Comparison of ENCODE assay signal across 15 cellular contexts in the genomic region with DNA sequence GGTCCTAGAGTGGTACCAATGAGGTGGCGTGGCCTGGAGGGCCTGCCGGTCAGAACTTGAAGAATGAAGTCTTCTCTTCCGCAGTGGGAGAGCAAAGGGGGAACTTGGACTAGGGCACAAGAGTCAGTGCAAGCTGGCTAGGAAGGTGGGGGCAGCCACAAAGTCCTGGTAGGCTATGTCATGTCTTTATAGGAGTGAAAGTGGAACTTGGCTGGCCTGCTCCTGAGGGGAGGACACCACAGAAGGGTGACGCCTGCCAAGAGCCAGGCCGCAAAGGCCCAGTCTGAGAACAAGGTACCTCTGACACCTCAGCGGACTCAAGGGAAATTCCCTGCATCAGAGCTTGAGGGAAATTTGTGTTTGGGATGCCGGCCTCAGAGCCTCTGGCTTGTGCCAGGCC. TPM values are rescaled to one million over a fixed set of nuclear protein-coding genes. Genes with fewer than 3 reads are reported as not detected.
A peak's percentile ranks its signal among the peaks of the same experiment; 100 is the strongest.
DNase-seq lines count a peak whose midpoint lies in the region; ATAC-seq and TF ChIP-seq lines count a peak whose summit lies in the region.
"Had no signal": no experiment of that assay in that cellular context is flagged by ENCODE, and none has a peak within 500 bp of the region (broad histone marks: within the 10 kb centered on the region; RNA-seq: fewer than 3 reads in every experiment).

No MANE protein-coding gene starts in this region.

- peaks cover under 1% of the 10 kb centered on the region for H3K4me1 Mint-ChIP-seq in activated naive CD8-positive, alpha-beta T cell treated with anti-CD3 and anti-CD28 coated beads for 36 hours
- H3K4me1 Mint-ChIP-seq in HFFc6 (ENCODE audit: low read depth) (peaks cover 36% of the 10 kb centered on the region), nephron progenitor cell (peaks cover 35% of the 10 kb centered on the region)
- H3K4me1 Mint-ChIP-seq: activated B cell treated with CpG ODN at 0.5 μM for 24 hours; CD4-positive, CD25-positive, alpha-beta regulatory T cell had no signal

- TF ChIP-seq CTCF in HFFc6 (IDR thresholded peaks at IDR 0.05) (no peak), nephron progenitor cell (IDR thresholded peaks at IDR 0.05) (no peak)

- H3K27me3 Mint-ChIP-seq in activated naive CD8-positive, alpha-beta T cell treated with anti-CD3 and anti-CD28 coated beads for 36 hours = no peaks in the 10 kb centered on the region
- H3K27me3 Mint-ChIP-seq in HFFc6 (ENCODE audit: insufficient read depth) (no peaks in the 10 kb centered on the region; the same call in 1 of the 2 replicates), nephron progenitor cell (ENCODE audit: low read depth, poor library complexity) (no peaks in the 10 kb centered on the region)
- H3K27me3 Mint-ChIP-seq: activated B cell treated with CpG ODN at 0.5 μM for 24 hours; CD4-positive, CD25-positive, alpha-beta regulatory T cell had no signal

- H3K27ac Mint-ChIP-seq in activated naive CD8-positive, alpha-beta T cell treated with anti-CD3 and anti-CD28 coated beads for 36 hours = no peak overlapping the region
- H3K27ac Mint-ChIP-seq in HFFc6 (no peak overlapping the region), nephron progenitor cell (no peak overlapping the region)
- H3K27ac Mint-ChIP-seq: activated B cell treated with CpG ODN at 0.5 μM for 24 hours had no signal

- H3K4me3 Mint-ChIP-seq in activated naive CD8-positive, alpha-beta T cell treated with anti-CD3 and anti-CD28 coated beads for 36 hours = no peak overlapping the region
- H3K4me3 Mint-ChIP-seq in HFFc6 = no peak overlapping the region
- no peak overlapping the region for H3K4me3 Mint-ChIP-seq in nephron progenitor cell
- H3K4me3 Mint-ChIP-seq: activated B cell treated with CpG ODN at 0.5 μM for 24 hours; CD4-positive, CD25-positive, alpha-beta regulatory T cell had no signal

- no peaks in the 10 kb centered on the region for H3K36me3 Mint-ChIP-seq in activated naive CD8-positive, alpha-beta T cell treated with anti-CD3 and anti-CD28 coated beads for 36 hours
- H3K36me3 Mint-ChIP-seq in HFFc6 (ENCODE audit: low read depth) (no peaks in the 10 kb centered on the region; the same call in 1 of the 2 replicates), nephron progenitor cell (ENCODE audit: low read depth) (no peaks in the 10 kb centered on the region)
- H3K36me3 Mint-ChIP-seq: CD4-positive, CD25-positive, alpha-beta regulatory T cell had no signal

- DNase-seq in NOMO-1 treated with dmso at 0.1 percent for 144 hours (lab: John Stamatoyannopoulos, UW; ENCODE audit: unreplicated experiment) = peak; percentile 90
- peak; percentile 64 for DNase-seq in medulla oblongata (ENCODE audit: extremely low spot score)
- no peak for DNase-seq in activated naive CD8-positive, alpha-beta T cell treated with anti-CD3 and anti-CD28 coated beads for 36 hours
- no peak for DNase-seq in HFFc6
- no peak for DNase-seq in nephron progenitor cell
- DNase-seq: activated B cell treated with CpG ODN at 0.5 μM for 24 hours; CD4-positive, CD25-positive, alpha-beta regulatory T cell; effector CD4-positive, alpha-beta T cell; MM.1S; NCI-H226; stimulated activated CD4-positive, alpha-beta T cell treated with anti-CD3 and anti-CD28 coated beads, Interleukin-1b, Interleukin-23, amount 100 ng/mL, for 48 hours; SW 1271; thyroid gland had no signal

- no peaks in the 10 kb centered on the region for H3K9me3 Mint-ChIP-seq in activated naive CD8-positive, alpha-beta T cell treated with anti-CD3 and anti-CD28 coated beads for 36 hours
- H3K9me3 Mint-ChIP-seq in HFFc6 (no peaks in the 10 kb centered on the region), nephron progenitor cell (no peaks in the 10 kb centered on the region)
- H3K9me3 Mint-ChIP-seq: activated B cell treated with CpG ODN at 0.5 μM for 24 hours; CD4-positive, CD25-positive, alpha-beta regulatory T cell had no signal

- ATAC-seq in esophagus mucosa (peak; percentile 42), HG02973 (IDR thresholded peaks at IDR 0.05; ENCODE audit: unreplicated experiment) (no peak)

RNA-seq across cellular contexts. Expression of a gene that starts 32.2 kb away (rescaled TPM):
- 21.3 TPM for total RNA-seq in esophagus mucosa
- total RNA-seq in activated naive CD8-positive, alpha-beta T cell treated with anti-CD3 and anti-CD28 coated beads for 36 hours = 10 to 100 TPM; 11.0 to 11.9 TPM
- total RNA-seq in HFFc6 (2021; fragmentation: NEBNext Ultra II Directional; extraction: Animal tissue kit (Norgen Biotek cat#: 25700)) = 100 to 1,000 TPM; 126 to 150 (median 134) TPM

Comparison
In these comparisons a context has a peak if more than half of its experiments do, and no peak if none do; other contexts are left out.
1. DNase-seq: peak in NOMO-1 treated with dmso at 0.1 percent for 144 hours (single experiment) and medulla oblongata (single experiment); none in activated naive CD8-positive, alpha-beta T cell treated with anti-CD3 and anti-CD28 coated beads for 36 hours (single experiment), HFFc6 (single experiment) and nephron progenitor cell (single experiment).